25 cellular contexts compared by ENCODE assay signal in genomic region chr3:152128356-152128755, GRCh38.
"Had no signal": no experiment of that assay in that cellular context is flagged by ENCODE, and none has a peak within 500 bp of the region (broad histone marks: within the 10 kb centered on the region; RNA-seq: fewer than 3 reads in every experiment).

No MANE protein-coding gene starts in this region.

- H3K27ac ChIP-seq: colonic mucosa, foreskin keratinocyte, hepatocyte, neural progenitor cell, ovary, right atrium auricular region, suprapubic skin, thyroid gland, upper lobe of left lung, vagina had no signal

- DNase-seq: colonic mucosa; effector CD4-positive, alpha-beta T cell; endodermal cell; erythroblast; foreskin keratinocyte; head of caudate nucleus; kidney; left cardiac atrium; left ventricle myocardium superior; mesenchymal stem cell; midbrain; nucleus accumbens; ovary; small intestine; stimulated activated CD4-positive, alpha-beta T cell treated with anti-CD3 and anti-CD28 coated beads, Interleukin-2, amount 100 ng/mL, for 48 hours; stimulated activated naive CD4-positive, alpha-beta T cell treated with Interleukin-2 at 50 U/mL for 16 hours; thyroid gland; upper lobe of left lung had no signal

- H3K9me3 ChIP-seq: colonic mucosa, ovary, right atrium auricular region, suprapubic skin, thyroid gland, upper lobe of left lung, vagina had no signal

- H3K9ac ChIP-seq: neural progenitor cell had no signal

- ATAC-seq: foreskin keratinocyte; left cardiac atrium; left ventricle myocardium superior; natural killer cell treated with Interleukin-12 subunit alpha and Interleukin-12 subunit beta and Interleukin-15 and Interleukin-18, amount 100 ng/mL, for 72 hours had no signal

- H3K4me3 ChIP-seq: colonic mucosa, hepatocyte, lung, neural progenitor cell, ovary, right atrium auricular region, suprapubic skin, thyroid gland, upper lobe of left lung, vagina had no signal

- H3K4me1 ChIP-seq: colonic mucosa, foreskin keratinocyte, neural progenitor cell, right atrium auricular region, suprapubic skin, thyroid gland, upper lobe of left lung, vagina had no signal

- H3K27ac Mint-ChIP-seq: endodermal cell; natural killer cell treated with Interleukin-12 subunit alpha and Interleukin-12 subunit beta and Interleukin-15 and Interleukin-18, amount 100 ng/mL, for 72 hours; neural progenitor cell had no signal

- H3K36me3 Mint-ChIP-seq: natural killer cell treated with Interleukin-12 subunit alpha and Interleukin-12 subunit beta and Interleukin-15 and Interleukin-18, amount 100 ng/mL, for 72 hours; neural progenitor cell had no signal

- H3K4me1 Mint-ChIP-seq: endodermal cell, neural progenitor cell had no signal

- H3K4me3 Mint-ChIP-seq: endodermal cell; natural killer cell treated with Interleukin-12 subunit alpha and Interleukin-12 subunit beta and Interleukin-15 and Interleukin-18, amount 100 ng/mL, for 72 hours; neural progenitor cell had no signal

- H3K36me3 ChIP-seq: colonic mucosa, neural progenitor cell, ovary, right atrium auricular region, suprapubic skin, thyroid gland, upper lobe of left lung, vagina had no signal

- H3K79me2 ChIP-seq: hepatocyte had no signal

- H3K4me2 ChIP-seq: hepatocyte, neural progenitor cell had no signal

- H2AFZ ChIP-seq: hepatocyte, neural progenitor cell had no signal

- H3K9me3 Mint-ChIP-seq: endodermal cell; natural killer cell treated with Interleukin-12 subunit alpha and Interleukin-12 subunit beta and Interleukin-15 and Interleukin-18, amount 100 ng/mL, for 72 hours; neural progenitor cell had no signal

- H3K27me3 ChIP-seq: colonic mucosa, foreskin keratinocyte, hepatocyte, neural progenitor cell, ovary, right atrium auricular region, suprapubic skin, thyroid gland, upper lobe of left lung, vagina had no signal
